In the genomic region with DNA sequence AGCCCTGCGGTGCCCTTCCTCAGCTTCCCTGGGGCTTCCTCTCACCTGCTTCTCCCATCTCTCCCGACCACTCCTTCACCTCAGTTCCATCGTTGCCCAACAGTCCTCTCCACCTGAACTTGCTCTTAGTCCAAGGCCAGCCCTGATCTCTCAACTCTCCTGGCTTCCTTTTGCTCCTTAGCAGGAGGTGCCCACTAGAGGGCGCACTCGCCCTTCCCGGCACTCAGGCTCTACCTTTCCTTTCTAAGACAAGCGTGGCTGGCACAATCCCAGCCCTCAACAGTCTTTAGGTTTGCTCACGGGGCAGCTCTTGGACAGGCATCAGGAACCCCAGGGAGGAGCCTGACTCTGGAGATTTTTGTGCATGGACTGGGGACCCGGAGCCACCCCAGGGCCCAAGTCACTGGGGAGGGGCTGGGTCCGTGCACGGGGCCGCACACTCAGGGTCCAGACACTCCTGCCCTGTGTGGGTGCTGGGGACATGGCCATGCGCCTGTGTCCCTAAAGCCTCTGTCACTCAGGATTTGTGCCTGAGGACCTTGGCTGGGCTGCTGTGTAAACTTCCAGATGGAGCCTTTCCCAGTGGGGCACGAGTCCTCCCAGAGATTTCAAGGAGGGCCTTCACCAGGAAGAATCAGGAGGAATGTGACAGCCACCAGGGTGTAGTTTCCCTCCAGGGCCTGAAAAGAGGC, we compare ENCODE assay signal across 1 cellular context.
TF ChIP-seq lines count a peak whose summit lies in the region.

No MANE protein-coding gene starts in this region.

TF ChIP-seq in HCT116, 20 proteins besides CTCF, POLR2A, EP300 and RAD21:
- no peak for TF ChIP-seq JUND (IDR thresholded peaks at IDR 0.05)
- TF ChIP-seq ZFX (IDR thresholded peaks at IDR 0.05): no peak
- TF ChIP-seq TCF7L2 (IDR thresholded peaks at IDR 0.05; ENCODE audit: borderline replicate concordance, extremely low read depth, insufficient read depth, insufficient read length): no peak
- no peak for TF ChIP-seq MAX (IDR thresholded peaks at IDR 0.05)
- no peak for TF ChIP-seq EZH2 (IDR thresholded peaks at IDR 0.05)
- no peak for TF ChIP-seq SRF (IDR thresholded peaks at IDR 0.05; ENCODE audit: low read depth)
- no peak for TF ChIP-seq SIN3A (IDR thresholded peaks at IDR 0.05; ENCODE audit: low read depth)
- TF ChIP-seq ATF3 (IDR thresholded peaks at IDR 0.05): no peak
- TF ChIP-seq SP1 (IDR thresholded peaks at IDR 0.05; ENCODE audit: low read depth): no peak
- TF ChIP-seq CEBPB (IDR thresholded peaks at IDR 0.05; ENCODE audit: low read depth): no peak
- TF ChIP-seq, protein P1, sequence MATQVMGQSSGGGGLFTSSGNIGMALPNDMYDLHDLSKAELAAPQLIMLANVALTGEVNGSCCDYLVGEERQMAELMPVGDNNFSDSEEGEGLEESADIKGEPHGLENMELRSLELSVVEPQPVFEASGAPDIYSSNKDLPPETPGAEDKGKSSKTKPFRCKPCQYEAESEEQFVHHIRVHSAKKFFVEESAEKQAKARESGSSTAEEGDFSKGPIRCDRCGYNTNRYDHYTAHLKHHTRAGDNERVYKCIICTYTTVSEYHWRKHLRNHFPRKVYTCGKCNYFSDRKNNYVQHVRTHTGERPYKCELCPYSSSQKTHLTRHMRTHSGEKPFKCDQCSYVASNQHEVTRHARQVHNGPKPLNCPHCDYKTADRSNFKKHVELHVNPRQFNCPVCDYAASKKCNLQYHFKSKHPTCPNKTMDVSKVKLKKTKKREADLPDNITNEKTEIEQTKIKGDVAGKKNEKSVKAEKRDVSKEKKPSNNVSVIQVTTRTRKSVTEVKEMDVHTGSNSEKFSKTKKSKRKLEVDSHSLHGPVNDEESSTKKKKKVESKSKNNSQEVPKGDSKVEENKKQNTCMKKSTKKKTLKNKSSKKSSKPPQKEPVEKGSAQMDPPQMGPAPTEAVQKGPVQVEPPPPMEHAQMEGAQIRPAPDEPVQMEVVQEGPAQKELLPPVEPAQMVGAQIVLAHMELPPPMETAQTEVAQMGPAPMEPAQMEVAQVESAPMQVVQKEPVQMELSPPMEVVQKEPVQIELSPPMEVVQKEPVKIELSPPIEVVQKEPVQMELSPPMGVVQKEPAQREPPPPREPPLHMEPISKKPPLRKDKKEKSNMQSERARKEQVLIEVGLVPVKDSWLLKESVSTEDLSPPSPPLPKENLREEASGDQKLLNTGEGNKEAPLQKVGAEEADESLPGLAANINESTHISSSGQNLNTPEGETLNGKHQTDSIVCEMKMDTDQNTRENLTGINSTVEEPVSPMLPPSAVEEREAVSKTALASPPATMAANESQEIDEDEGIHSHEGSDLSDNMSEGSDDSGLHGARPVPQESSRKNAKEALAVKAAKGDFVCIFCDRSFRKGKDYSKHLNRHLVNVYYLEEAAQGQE (IDR thresholded peaks at IDR 0.05; ENCODE audit: low read depth): no peak
- no peak for TF ChIP-seq POLR2AphosphoS5 (IDR thresholded peaks at IDR 0.05; ENCODE audit: low read depth, low read length)
- TF ChIP-seq CBX3 (IDR thresholded peaks at IDR 0.05; ENCODE audit: low read depth): no peak
